1 cellular context compared by ENCODE assay signal in the genomic region with DNA sequence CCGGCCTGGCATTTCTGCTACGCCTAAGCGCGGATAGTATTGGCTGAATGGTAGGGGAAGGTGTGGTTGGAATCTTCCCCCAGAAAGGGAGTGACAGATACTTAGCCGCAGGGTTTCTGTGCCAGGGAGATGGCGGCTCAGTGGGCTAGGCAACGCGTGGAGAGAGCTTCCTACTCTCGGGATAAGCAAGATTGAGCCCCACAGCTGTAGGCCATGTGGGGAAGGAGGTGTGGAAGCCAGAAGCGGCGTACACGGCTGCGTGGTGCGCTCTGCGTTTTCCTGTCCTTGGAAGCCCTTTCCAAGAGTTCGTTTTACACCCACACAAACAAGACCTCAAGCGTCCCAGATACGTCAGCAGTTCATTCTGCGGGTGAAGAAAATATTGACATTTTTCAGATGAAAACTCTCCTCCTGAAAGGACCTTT.
A peak's percentile ranks its signal among the peaks of the same experiment; 100 is the strongest.
TF ChIP-seq lines count a peak whose summit lies in the region.

No MANE protein-coding gene starts in this region.

TF ChIP-seq in HepG2, 621 proteins besides CTCF, POLR2A, EP300 and RAD21 (continued from another document and continues in another):
- no peak for TF ChIP-seq ZMAT3 (CRISPR knock-in tag; conservative IDR thresholded peaks at IDR 0.05)
- TF ChIP-seq, protein P1, sequence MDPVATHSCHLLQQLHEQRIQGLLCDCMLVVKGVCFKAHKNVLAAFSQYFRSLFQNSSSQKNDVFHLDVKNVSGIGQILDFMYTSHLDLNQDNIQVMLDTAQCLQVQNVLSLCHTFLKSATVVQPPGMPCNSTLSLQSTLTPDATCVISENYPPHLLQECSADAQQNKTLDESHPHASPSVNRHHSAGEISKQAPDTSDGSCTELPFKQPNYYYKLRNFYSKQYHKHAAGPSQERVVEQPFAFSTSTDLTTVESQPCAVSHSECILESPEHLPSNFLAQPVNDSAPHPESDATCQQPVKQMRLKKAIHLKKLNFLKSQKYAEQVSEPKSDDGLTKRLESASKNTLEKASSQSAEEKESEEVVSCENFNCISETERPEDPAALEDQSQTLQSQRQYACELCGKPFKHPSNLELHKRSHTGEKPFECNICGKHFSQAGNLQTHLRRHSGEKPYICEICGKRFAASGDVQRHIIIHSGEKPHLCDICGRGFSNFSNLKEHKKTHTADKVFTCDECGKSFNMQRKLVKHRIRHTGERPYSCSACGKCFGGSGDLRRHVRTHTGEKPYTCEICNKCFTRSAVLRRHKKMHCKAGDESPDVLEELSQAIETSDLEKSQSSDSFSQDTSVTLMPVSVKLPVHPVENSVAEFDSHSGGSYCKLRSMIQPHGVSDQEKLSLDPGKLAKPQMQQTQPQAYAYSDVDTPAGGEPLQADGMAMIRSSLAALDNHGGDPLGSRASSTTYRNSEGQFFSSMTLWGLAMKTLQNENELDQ (CRISPR knock-in tag; IDR thresholded peaks at IDR 0.05; ENCODE audit: borderline replicate concordance) = no peak
- TF ChIP-seq, protein P2, sequence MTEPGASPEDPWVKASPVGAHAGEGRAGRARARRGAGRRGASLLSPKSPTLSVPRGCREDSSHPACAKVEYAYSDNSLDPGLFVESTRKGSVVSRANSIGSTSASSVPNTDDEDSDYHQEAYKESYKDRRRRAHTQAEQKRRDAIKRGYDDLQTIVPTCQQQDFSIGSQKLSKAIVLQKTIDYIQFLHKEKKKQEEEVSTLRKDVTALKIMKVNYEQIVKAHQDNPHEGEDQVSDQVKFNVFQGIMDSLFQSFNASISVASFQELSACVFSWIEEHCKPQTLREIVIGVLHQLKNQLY (CRISPR knock-in tag; IDR thresholded peaks at IDR 0.05) = no peak
- TF ChIP-seq ZNF776 (CRISPR knock-in tag; IDR thresholded peaks at IDR 0.05) = no peak
- TF ChIP-seq, protein P3, sequence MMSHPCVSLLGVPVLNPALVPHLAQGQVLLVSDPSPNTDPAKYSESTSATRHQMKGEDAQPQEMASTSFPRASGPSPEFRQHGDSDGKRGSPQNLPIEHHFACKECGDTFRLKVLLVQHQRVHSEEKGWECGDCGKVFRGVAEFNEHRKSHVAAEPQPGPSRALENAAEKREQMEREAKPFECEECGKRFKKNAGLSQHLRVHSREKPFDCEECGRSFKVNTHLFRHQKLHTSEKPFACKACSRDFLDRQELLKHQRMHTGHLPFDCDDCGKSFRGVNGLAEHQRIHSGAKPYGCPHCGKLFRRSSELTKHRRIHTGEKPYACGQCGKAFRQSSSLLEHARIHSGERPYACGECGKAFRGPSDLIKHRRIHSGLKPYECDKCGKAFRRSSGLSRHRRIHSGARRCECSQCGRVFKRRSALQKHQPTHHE (CRISPR knock-in tag; IDR thresholded peaks at IDR 0.05; ENCODE audit: borderline replicate concordance) = no peak
- TF ChIP-seq CHD2 (IDR thresholded peaks at IDR 0.05; ENCODE audit: low read depth, low read length) = 0 out of 2 replicates have a peak, but pooled peaks have one; percentile 20
- no peak for TF ChIP-seq HMG20B (CRISPR knock-in tag; conservative IDR thresholded peaks at IDR 0.05)
- TF ChIP-seq, protein P4, sequence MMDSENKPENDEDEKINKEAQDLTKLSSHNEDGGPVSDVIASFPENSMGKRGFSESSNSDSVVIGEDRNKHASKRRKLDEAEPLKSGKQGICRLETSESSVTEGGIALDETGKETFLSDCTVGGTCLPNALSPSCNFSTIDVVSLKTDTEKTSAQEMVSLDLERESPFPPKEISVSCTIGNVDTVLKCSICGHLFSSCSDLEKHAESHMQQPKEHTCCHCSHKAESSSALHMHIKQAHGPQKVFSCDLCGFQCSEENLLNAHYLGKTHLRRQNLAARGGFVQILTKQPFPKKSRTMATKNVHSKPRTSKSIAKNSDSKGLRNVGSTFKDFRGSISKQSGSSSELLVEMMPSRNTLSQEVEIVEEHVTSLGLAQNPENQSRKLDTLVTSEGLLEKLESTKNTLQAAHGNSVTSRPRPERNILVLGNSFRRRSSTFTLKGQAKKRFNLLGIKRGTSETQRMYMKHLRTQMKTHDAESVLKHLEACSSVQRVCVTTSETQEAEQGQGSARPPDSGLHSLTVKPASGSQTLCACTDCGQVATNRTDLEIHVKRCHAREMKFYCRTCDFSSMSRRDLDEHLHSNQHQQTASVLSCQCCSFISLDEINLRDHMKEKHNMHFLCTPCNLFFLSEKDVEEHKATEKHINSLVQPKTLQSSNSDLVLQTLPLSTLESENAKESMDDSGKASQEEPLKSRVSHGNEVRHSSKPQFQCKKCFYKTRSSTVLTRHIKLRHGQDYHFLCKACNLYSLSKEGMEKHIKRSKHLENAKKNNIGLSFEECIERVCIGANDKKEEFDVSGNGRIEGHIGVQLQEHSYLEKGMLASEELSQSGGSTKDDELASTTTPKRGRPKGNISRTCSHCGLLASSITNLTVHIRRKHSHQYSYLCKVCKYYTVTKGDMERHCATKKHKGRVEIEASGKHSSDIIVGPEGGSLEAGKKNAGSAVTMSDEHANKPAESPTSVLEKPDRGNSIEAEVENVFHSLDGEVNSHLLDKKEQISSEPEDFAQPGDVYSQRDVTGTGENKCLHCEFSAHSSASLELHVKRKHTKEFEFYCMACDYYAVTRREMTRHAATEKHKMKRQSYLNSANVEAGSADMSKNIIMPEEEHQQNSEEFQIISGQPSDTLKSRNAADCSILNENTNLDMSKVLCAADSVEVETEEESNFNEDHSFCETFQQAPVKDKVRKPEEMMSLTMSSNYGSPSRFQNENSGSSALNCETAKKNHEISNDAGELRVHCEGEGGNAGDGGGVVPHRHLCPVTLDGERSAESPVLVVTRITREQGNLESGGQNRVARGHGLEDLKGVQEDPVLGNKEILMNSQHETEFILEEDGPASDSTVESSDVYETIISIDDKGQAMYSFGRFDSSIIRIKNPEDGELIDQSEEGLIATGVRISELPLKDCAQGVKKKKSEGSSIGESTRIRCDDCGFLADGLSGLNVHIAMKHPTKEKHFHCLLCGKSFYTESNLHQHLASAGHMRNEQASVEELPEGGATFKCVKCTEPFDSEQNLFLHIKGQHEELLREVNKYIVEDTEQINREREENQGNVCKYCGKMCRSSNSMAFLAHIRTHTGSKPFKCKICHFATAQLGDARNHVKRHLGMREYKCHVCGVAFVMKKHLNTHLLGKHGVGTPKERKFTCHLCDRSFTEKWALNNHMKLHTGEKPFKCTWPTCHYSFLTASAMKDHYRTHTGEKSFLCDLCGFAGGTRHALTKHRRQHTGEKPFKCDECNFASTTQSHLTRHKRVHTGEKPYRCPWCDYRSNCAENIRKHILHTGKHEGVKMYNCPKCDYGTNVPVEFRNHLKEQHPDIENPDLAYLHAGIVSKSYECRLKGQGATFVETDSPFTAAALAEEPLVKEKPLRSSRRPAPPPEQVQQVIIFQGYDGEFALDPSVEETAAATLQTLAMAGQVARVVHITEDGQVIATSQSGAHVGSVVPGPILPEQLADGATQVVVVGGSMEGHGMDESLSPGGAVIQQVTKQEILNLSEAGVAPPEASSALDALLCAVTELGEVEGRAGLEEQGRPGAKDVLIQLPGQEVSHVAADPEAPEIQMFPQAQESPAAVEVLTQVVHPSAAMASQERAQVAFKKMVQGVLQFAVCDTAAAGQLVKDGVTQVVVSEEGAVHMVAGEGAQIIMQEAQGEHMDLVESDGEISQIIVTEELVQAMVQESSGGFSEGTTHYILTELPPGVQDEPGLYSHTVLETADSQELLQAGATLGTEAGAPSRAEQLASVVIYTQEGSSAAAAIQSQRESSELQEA (CRISPR knock-in tag; IDR thresholded peaks at IDR 0.05; ENCODE audit: not compliant biosample characterization) = no peak
- no peak for TF ChIP-seq ZNF496 (CRISPR knock-in tag; IDR thresholded peaks at IDR 0.05; ENCODE audit: insufficient replicate concordance)
- TF ChIP-seq TBX2 (CRISPR knock-in tag; IDR thresholded peaks at IDR 0.05; ENCODE audit: borderline replicate concordance) = 0 out of 2 replicates have a peak, but pooled peaks have one; percentile 28
- no peak for TF ChIP-seq ZFP82 (CRISPR knock-in tag; IDR thresholded peaks at IDR 0.05; ENCODE audit: borderline replicate concordance)
- TF ChIP-seq, protein P5, sequence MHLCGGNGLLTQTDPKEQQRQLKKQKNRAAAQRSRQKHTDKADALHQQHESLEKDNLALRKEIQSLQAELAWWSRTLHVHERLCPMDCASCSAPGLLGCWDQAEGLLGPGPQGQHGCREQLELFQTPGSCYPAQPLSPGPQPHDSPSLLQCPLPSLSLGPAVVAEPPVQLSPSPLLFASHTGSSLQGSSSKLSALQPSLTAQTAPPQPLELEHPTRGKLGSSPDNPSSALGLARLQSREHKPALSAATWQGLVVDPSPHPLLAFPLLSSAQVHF (CRISPR knock-in tag; IDR thresholded peaks at IDR 0.05) = no peak
- TF ChIP-seq JUNB (CRISPR knock-in tag; IDR thresholded peaks at IDR 0.05; ENCODE audit: borderline replicate concordance) = no peak
- TF ChIP-seq MAZ (IDR thresholded peaks at IDR 0.05; ENCODE audit: borderline replicate concordance, low read depth, low read length) = no peak
- TF ChIP-seq MAZ (CRISPR knock-in tag; IDR thresholded peaks at IDR 0.05; ENCODE audit: low read depth) = no peak
- TF ChIP-seq ZFY (CRISPR knock-in tag; IDR thresholded peaks at IDR 0.05) = peak; percentile 25; the same call in 1 of the 2 replicates
- no peak for TF ChIP-seq TSC22D2 (CRISPR knock-in tag; IDR thresholded peaks at IDR 0.05; ENCODE audit: borderline replicate concordance)
- TF ChIP-seq ZNF773 (CRISPR knock-in tag; IDR thresholded peaks at IDR 0.05; ENCODE audit: borderline replicate concordance) = no peak
- no peak for TF ChIP-seq HOXA5 (CRISPR knock-in tag; IDR thresholded peaks at IDR 0.05)
- TF ChIP-seq, protein P6, sequence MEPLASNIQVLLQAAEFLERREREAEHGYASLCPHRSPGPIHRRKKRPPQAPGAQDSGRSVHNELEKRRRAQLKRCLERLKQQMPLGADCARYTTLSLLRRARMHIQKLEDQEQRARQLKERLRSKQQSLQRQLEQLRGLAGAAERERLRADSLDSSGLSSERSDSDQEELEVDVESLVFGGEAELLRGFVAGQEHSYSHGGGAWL (CRISPR knock-in tag; IDR thresholded peaks at IDR 0.05) = 0 out of 2 replicates have a peak, but pooled peaks have one; percentile 10
- 0 out of 2 replicates have a peak, but pooled peaks have one; percentile 10 for TF ChIP-seq SALL1 (CRISPR knock-in tag; IDR thresholded peaks at IDR 0.05)
- no peak for TF ChIP-seq ZNF121 (CRISPR knock-in tag; IDR thresholded peaks at IDR 0.05)
- TF ChIP-seq ISX (CRISPR knock-in tag; conservative IDR thresholded peaks at IDR 0.05) = no peak
- no peak for TF ChIP-seq NBN (conservative IDR thresholded peaks at IDR 0.05)
- TF ChIP-seq, protein P7, sequence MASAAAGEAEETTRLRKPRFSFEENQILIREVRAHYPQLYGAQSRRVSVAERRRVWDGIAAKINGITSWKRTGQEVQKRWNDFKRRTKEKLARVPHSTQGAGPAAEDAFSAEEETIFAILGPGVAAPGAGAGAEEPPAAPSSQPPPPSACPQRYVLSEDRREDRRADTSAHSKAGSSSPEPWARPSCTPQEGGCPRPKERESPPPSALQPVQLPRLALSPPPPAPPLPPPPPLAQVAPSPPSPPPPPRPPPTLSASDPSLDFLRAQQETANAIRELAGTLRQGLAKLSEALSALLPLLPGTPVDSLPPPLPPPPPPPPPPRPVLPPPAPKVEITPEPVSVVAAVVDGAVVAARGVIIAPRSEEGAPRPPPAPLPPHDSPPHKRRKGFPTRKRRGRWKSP (CRISPR knock-in tag; IDR thresholded peaks at IDR 0.05) = no peak
- peak; percentile 62; the same call in 1 of the 2 replicates for TF ChIP-seq TGIF2 (CRISPR knock-in tag; IDR thresholded peaks at IDR 0.05)
- TF ChIP-seq DNMT1 (CRISPR knock-in tag; IDR thresholded peaks at IDR 0.05) = no peak
- TF ChIP-seq, protein P8, sequence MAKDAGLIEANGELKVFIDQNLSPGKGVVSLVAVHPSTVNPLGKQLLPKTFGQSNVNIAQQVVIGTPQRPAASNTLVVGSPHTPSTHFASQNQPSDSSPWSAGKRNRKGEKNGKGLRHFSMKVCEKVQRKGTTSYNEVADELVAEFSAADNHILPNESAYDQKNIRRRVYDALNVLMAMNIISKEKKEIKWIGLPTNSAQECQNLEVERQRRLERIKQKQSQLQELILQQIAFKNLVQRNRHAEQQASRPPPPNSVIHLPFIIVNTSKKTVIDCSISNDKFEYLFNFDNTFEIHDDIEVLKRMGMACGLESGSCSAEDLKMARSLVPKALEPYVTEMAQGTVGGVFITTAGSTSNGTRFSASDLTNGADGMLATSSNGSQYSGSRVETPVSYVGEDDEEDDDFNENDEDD (CRISPR knock-in tag; IDR thresholded peaks at IDR 0.05; ENCODE audit: borderline replicate concordance) = no peak
- TF ChIP-seq ZNF841 (CRISPR knock-in tag; IDR thresholded peaks at IDR 0.05; ENCODE audit: borderline replicate concordance) = no peak
- TF ChIP-seq, protein P9, sequence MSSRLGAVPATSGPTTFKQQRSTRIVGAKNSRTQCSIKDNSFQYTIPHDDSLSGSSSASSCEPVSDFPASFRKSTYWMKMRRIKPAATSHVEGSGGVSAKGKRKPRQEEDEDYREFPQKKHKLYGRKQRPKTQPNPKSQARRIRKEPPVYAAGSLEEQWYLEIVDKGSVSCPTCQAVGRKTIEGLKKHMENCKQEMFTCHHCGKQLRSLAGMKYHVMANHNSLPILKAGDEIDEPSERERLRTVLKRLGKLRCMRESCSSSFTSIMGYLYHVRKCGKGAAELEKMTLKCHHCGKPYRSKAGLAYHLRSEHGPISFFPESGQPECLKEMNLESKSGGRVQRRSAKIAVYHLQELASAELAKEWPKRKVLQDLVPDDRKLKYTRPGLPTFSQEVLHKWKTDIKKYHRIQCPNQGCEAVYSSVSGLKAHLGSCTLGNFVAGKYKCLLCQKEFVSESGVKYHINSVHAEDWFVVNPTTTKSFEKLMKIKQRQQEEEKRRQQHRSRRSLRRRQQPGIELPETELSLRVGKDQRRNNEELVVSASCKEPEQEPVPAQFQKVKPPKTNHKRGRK (CRISPR knock-in tag; IDR thresholded peaks at IDR 0.05) = no peak
- no peak for TF ChIP-seq ZNF674 (CRISPR knock-in tag; IDR thresholded peaks at IDR 0.05; ENCODE audit: low read depth)
- TF ChIP-seq GATAD2A (CRISPR knock-in tag; IDR thresholded peaks at IDR 0.05) = no peak
- TF ChIP-seq, protein P10, sequence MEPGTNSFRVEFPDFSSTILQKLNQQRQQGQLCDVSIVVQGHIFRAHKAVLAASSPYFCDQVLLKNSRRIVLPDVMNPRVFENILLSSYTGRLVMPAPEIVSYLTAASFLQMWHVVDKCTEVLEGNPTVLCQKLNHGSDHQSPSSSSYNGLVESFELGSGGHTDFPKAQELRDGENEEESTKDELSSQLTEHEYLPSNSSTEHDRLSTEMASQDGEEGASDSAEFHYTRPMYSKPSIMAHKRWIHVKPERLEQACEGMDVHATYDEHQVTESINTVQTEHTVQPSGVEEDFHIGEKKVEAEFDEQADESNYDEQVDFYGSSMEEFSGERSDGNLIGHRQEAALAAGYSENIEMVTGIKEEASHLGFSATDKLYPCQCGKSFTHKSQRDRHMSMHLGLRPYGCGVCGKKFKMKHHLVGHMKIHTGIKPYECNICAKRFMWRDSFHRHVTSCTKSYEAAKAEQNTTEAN (CRISPR knock-in tag; conservative IDR thresholded peaks at IDR 0.05) = no peak
- TF ChIP-seq NFE2L2 (IDR thresholded peaks at IDR 0.05; ENCODE audit: low read length) = no peak
- TF ChIP-seq, protein P11, sequence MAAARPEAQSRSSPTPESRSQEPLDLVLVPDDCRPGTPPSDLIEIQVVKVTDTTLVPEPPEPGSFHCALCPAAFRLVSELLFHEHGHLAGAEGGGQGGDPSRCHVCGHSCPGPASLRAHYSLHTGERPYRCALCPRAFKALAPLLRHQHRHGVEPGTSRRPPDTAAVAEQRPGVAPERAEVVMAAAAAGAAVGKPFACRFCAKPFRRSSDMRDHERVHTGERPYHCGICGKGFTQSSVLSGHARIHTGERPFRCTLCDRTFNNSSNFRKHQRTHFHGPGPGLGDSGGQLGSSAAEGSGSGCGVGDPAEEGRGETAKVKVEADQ (CRISPR knock-in tag; IDR thresholded peaks at IDR 0.05; ENCODE audit: borderline replicate concordance) = no peak
- TF ChIP-seq ZNF451 (CRISPR knock-in tag; IDR thresholded peaks at IDR 0.05) = no peak
- TF ChIP-seq PHF5A (CRISPR knock-in tag; IDR thresholded peaks at IDR 0.05; ENCODE audit: low read depth, unreplicated experiment) = no peak
- TF ChIP-seq KDM5A (IDR thresholded peaks at IDR 0.05; ENCODE audit: borderline replicate concordance, low read length) = no peak
- TF ChIP-seq NFKB2 (CRISPR knock-in tag; IDR thresholded peaks at IDR 0.05; ENCODE audit: borderline replicate concordance) = no peak
